In genomic region chr4:143701365-143701764, GRCh38 we compare ENCODE assay signal across 13 cellular contexts. TPM values are rescaled to one million over a fixed set of nuclear protein-coding genes. Genes with fewer than 3 reads are reported as not detected.
DNase-seq lines count a peak whose midpoint lies in the region; ATAC-seq and TF ChIP-seq lines count a peak whose summit lies in the region.
"Had no signal": no experiment of that assay in that cellular context is flagged by ENCODE, and none has a peak within 500 bp of the region (broad histone marks: within the 10 kb centered on the region; RNA-seq: fewer than 3 reads in every experiment).

No MANE protein-coding gene starts in this region.

- H3K27ac Mint-ChIP-seq in effector memory CD8-positive, alpha-beta T cell: no peak overlapping the region

- no peaks in the 10 kb centered on the region for H3K36me3 Mint-ChIP-seq in activated T-cell treated with anti-CD3 and anti-CD28 coated beads, Interleukin-2, amount 50 U/mL, for 4 hours (ENCODE audit: insufficient read depth)
- H3K36me3 Mint-ChIP-seq in effector memory CD8-positive, alpha-beta T cell (ENCODE audit: insufficient read depth): no peaks in the 10 kb centered on the region

- TF ChIP-seq CTCF in gastrocnemius medialis (IDR thresholded peaks at IDR 0.05 in 4 of 5, conservative IDR thresholded peaks at IDR 0.05 in 1 of 5): no peak

- TF ChIP-seq POLR2A in gastrocnemius medialis (IDR thresholded peaks at IDR 0.05): no peak

- no peaks in the 10 kb centered on the region for H3K36me3 ChIP-seq in gastrocnemius medialis
- H3K36me3 ChIP-seq: SJCRH30, tibial nerve had no signal

- ATAC-seq in activated T-cell treated with anti-CD3 and anti-CD28 coated beads, Interleukin-2, amount 50 U/mL, for 4 hours: no peak
- no peak for ATAC-seq in effector memory CD8-positive, alpha-beta T cell (replicated peaks)
- ATAC-seq in gastrocnemius medialis (no peak), GM19463 (IDR thresholded peaks at IDR 0.05; ENCODE audit: unreplicated experiment) (no peak)

- peaks cover 15% of the 10 kb centered on the region for H3K4me1 Mint-ChIP-seq in activated T-cell treated with anti-CD3 and anti-CD28 coated beads, Interleukin-2, amount 50 U/mL, for 4 hours (ENCODE audit: low read depth)
- H3K4me1 Mint-ChIP-seq in effector memory CD8-positive, alpha-beta T cell (ENCODE audit: low read depth in 2 of 2): no peaks in the 10 kb centered on the region

- peak overlapping the region; percentile 48 for H3K4me3 Mint-ChIP-seq in activated T-cell treated with anti-CD3 and anti-CD28 coated beads, Interleukin-2, amount 50 U/mL, for 4 hours
- H3K4me3 Mint-ChIP-seq in effector memory CD8-positive, alpha-beta T cell: peak overlapping the region; percentile 44 to 68

- no peaks in the 10 kb centered on the region for H3K9me3 ChIP-seq in gastrocnemius medialis
- H3K9me3 ChIP-seq: SJCRH30, tibial nerve had no signal

- H3K27ac ChIP-seq in gastrocnemius medialis: no peak overlapping the region
- H3K27ac ChIP-seq: SJCRH30, tibial nerve had no signal

- H3K4me3 ChIP-seq in gastrocnemius medialis: peak overlapping the region in 3 of 4 donors; percentile 49 to 55 (median 49)
- H3K4me3 ChIP-seq: SJCRH30 had no signal

- H3K27me3 Mint-ChIP-seq in activated T-cell treated with anti-CD3 and anti-CD28 coated beads, Interleukin-2, amount 50 U/mL, for 4 hours (ENCODE audit: low read depth): peaks cover 44% of the 10 kb centered on the region
- H3K27me3 Mint-ChIP-seq in effector memory CD8-positive, alpha-beta T cell: peaks cover 11 to 49% of the 10 kb centered on the region in 2 donors

- in situ Hi-C loops in gastrocnemius medialis (cut with MboI; ENCODE audit: low sequenced_read_pairs in 4 of 4): no loop called here

- H3K4me1 ChIP-seq in gastrocnemius medialis: peaks cover 4 to 16% of the 10 kb centered on the region in 2 donors
- H3K4me1 ChIP-seq: SJCRH30 had no signal

- DNase-seq in activated T-cell treated with anti-CD3 and anti-CD28 coated beads, Interleukin-2, amount 50 U/mL, for 4 hours: no peak
- no peak for DNase-seq in activated T-cell treated with anti-CD3 and anti-CD28 coated beads for 4 hours
- DNase-seq in OCI-M1 (lab: John Stamatoyannopoulos, UW): peak; percentile 49
- no peak for DNase-seq in effector memory CD8-positive, alpha-beta T cell
- no peak for DNase-seq in gastrocnemius medialis
- no peak for DNase-seq in NCI-H1436 (lab: John Stamatoyannopoulos, UW)
- DNase-seq in RPMI8226: no peak
- DNase-seq: hippocampal formation, SJCRH30 had no signal

- H3K9me3 Mint-ChIP-seq in activated T-cell treated with anti-CD3 and anti-CD28 coated beads, Interleukin-2, amount 50 U/mL, for 4 hours: peaks cover 3% of the 10 kb centered on the region
- H3K9me3 Mint-ChIP-seq in effector memory CD8-positive, alpha-beta T cell: peaks cover 0 to under 1% of the 10 kb centered on the region in 2 donors

- H3K27me3 ChIP-seq in gastrocnemius medialis: peaks cover 6 to 25% (median 18%) of the 10 kb centered on the region in 3 donors
- H3K27me3 ChIP-seq: SJCRH30 had no signal

- intact Hi-C loops in gastrocnemius medialis (cut with DNase I; ENCODE audit: low total_unique reads): no loop called here

RNA-seq across cellular contexts. Expression of gene FREM3, which starts 0.9 kb away (rescaled TPM):
- not detected for total RNA-seq in activated T-cell treated with anti-CD3 and anti-CD28 coated beads, Interleukin-2, amount 50 U/mL, for 4 hours
- not detected for total RNA-seq in gastrocnemius medialis
- total RNA-seq: mononuclear cell, sciatic nerve, SJCRH30, tibial nerve had no signal
